In genomic region chr6:7201444-7201731, GRCh38 we compare ENCODE assay signal across 14 cellular contexts.
DNase-seq lines count a peak whose midpoint lies in the region; ATAC-seq and TF ChIP-seq lines count a peak whose summit lies in the region.
"Had no signal": no experiment of that assay in that cellular context is flagged by ENCODE, and none has a peak within 500 bp of the region (broad histone marks: within the 10 kb centered on the region; RNA-seq: fewer than 3 reads in every experiment).

No MANE protein-coding gene starts in this region.

- no peak overlapping the region for H3K27ac ChIP-seq in CD8-positive, alpha-beta T cell (ENCODE audit: low read depth, low read length)
- H3K27ac ChIP-seq in OCI-LY3 (ENCODE audit: low read length), result peak overlapping the region; percentile 67
- peak overlapping the region; percentile 93 to 99 for H3K27ac ChIP-seq in esophagus (ENCODE audit: low read depth in 2 of 2, low read length in 1 of 2)
- H3K27ac ChIP-seq in prostate gland, result peak overlapping the region; percentile 68 to 80
- peak overlapping the region in 3 of 59 donors; percentile 46 to 61 (median 56) for H3K27ac ChIP-seq in dorsolateral prefrontal cortex
- H3K27ac ChIP-seq in ovary, result no peak overlapping the region

- no peaks in the 10 kb centered on the region for H3K27me3 ChIP-seq in CD8-positive, alpha-beta T cell (ENCODE audit: insufficient read depth, low read length)
- no peaks in the 10 kb centered on the region for H3K27me3 ChIP-seq in OCI-LY3 (ENCODE audit: low read depth, low read length)
- no peaks in the 10 kb centered on the region for H3K27me3 ChIP-seq in esophagus (ENCODE audit: control insufficient read depth in 1 of 2, insufficient read depth in 2 of 2, low read length in 2 of 2)
- no peaks in the 10 kb centered on the region for H3K27me3 ChIP-seq in prostate gland (replicated peaks; ENCODE audit: insufficient read depth)
- H3K27me3 ChIP-seq in dorsolateral prefrontal cortex, result no peaks in the 10 kb centered on the region
- H3K27me3 ChIP-seq in ovary, result no peaks in the 10 kb centered on the region

- H3K36me3 Mint-ChIP-seq in CD8-positive, alpha-beta T cell, result peaks cover 63% of the 10 kb centered on the region

- H2AFZ ChIP-seq in OCI-LY3 (ENCODE audit: low read depth, low read length), result no peak overlapping the region

- H3K4me2 ChIP-seq in OCI-LY3 (ENCODE audit: low read length), result 0 out of 2 replicates have a peak overlapping the region, but pooled peaks have one; percentile 55

- DNase-seq in CD8-positive, alpha-beta T cell, result no peak
- no peak for DNase-seq in prostate gland (ENCODE audit: low spot score)
- DNase-seq in left colon, result no peak
- no peak for DNase-seq in NCI-H446 (lab: John Stamatoyannopoulos, UW)
- DNase-seq in dorsolateral prefrontal cortex, result no peak
- no peak for DNase-seq in ovary
- DNase-seq: activated CD4-positive, alpha-beta T cell treated with anti-CD3 and anti-CD28 coated beads, Interleukin-2, amount 10 ng/mL, durations not matched to agents 24 days and 14 days; mesendoderm; NCI-H146 had no signal

- peak overlapping the region; percentile 60 for H3K27ac Mint-ChIP-seq in CD8-positive, alpha-beta T cell
- H3K27ac Mint-ChIP-seq: activated CD4-positive, alpha-beta T cell treated with anti-CD3 and anti-CD28 coated beads, Interleukin-2, amount 10 ng/mL, durations not matched to agents 24 days and 14 days; T-helper 1 cell treated with Interleukin-12 subunit alpha and Interleukin-12 subunit beta and Interleukin-4 antibody, amounts not matched to agents 30 μg/mL and 1 μg/mL, for 36 hours had no signal

- POLR2A ChIA-PET in CD8-positive, alpha-beta T cell (lab: Charles Lee), result interaction anchor here (0.6 kb wide), 1 partner anchor 1982 kb away, joined by 6 read pairs; no protein-coding TSS in a partner anchor

- H3K4me3 ChIP-seq in CD8-positive, alpha-beta T cell (ENCODE audit: low read depth, low read length), result no peak overlapping the region
- H3K4me3 ChIP-seq in OCI-LY3 (ENCODE audit: low read length), result no peak overlapping the region
- no peak overlapping the region for H3K4me3 ChIP-seq in esophagus (ENCODE audit: low read depth in 1 of 2, low read length in 2 of 2)
- H3K4me3 ChIP-seq in prostate gland, result peak overlapping the region in 1 of 2 donors; percentile 27
- no peak overlapping the region for H3K4me3 ChIP-seq in dorsolateral prefrontal cortex
- no peak overlapping the region for H3K4me3 ChIP-seq in ovary

- H4K20me1 ChIP-seq in OCI-LY3 (ENCODE audit: insufficient read depth, low read length), result peaks cover 15% of the 10 kb centered on the region

- H3K79me2 ChIP-seq in OCI-LY3 (ENCODE audit: low read length), result no peaks in the 10 kb centered on the region; the same call in 1 of the 2 replicates

- peaks cover 13% of the 10 kb centered on the region for H3K4me1 ChIP-seq in CD8-positive, alpha-beta T cell (ENCODE audit: insufficient read depth, low read length)
- H3K4me1 ChIP-seq in OCI-LY3 (ENCODE audit: low read length), result peaks cover 23% of the 10 kb centered on the region
- peaks cover 0 to 13% of the 10 kb centered on the region in 2 donors for H3K4me1 ChIP-seq in esophagus (ENCODE audit: control insufficient read depth in 2 of 2, insufficient read depth in 2 of 2, low read length in 1 of 2)
- H3K4me1 ChIP-seq in prostate gland (replicated peaks), result peaks cover 9% of the 10 kb centered on the region
- no peaks in the 10 kb centered on the region for H3K4me1 ChIP-seq in ovary (ENCODE audit: insufficient read depth)

- no peaks in the 10 kb centered on the region for H3K36me3 ChIP-seq in CD8-positive, alpha-beta T cell (ENCODE audit: insufficient read depth, low read length)
- H3K36me3 ChIP-seq in OCI-LY3 (replicated peaks; ENCODE audit: low read depth, low read length) (peaks cover 30% of the 10 kb centered on the region), esophagus (ENCODE audit: control insufficient read depth in 2 of 2, insufficient read depth in 2 of 2, low read length in 1 of 2) (peaks cover 10 to 12% of the 10 kb centered on the region in 2 donors), prostate gland (no peaks in the 10 kb centered on the region), ovary (no peaks in the 10 kb centered on the region)

- H3K9ac ChIP-seq in OCI-LY3 (ENCODE audit: low read length), result no peak overlapping the region

- H3K4me1 Mint-ChIP-seq in CD8-positive, alpha-beta T cell (ENCODE audit: low read depth), result peaks cover 22% of the 10 kb centered on the region

- no peak for TF ChIP-seq EP300 in ovary (IDR thresholded peaks at IDR 0.05)

- intact Hi-C loops in CD8-positive, alpha-beta T cell (cut with DNase I, micrococcal nuclease), result no loop called here
- intact Hi-C loops in prostate gland (cut with DNase I), result no loop called here
- intact Hi-C loops in left colon (cut with DNase I, micrococcal nuclease), result no loop called here
- intact Hi-C loops in dorsolateral prefrontal cortex (cut with DNase I), result no loop called here
- intact Hi-C loops in ovary (cut with DNase I), result no loop called here

- TF ChIP-seq CTCF in CD8-positive, alpha-beta T cell (IDR thresholded peaks at IDR 0.05), result no peak
- no peak for TF ChIP-seq CTCF in OCI-LY3 (IDR thresholded peaks at IDR 0.05; ENCODE audit: low read depth, low read length)
- no peak for TF ChIP-seq CTCF in prostate gland (IDR thresholded peaks at IDR 0.05)
- no peak for TF ChIP-seq CTCF in dorsolateral prefrontal cortex (IDR thresholded peaks at IDR 0.05 in 54 of 56, conservative IDR thresholded peaks at IDR 0.05 in 2 of 56; ENCODE audit: low read depth in 1 of 56, partially characterized antibody in 56 of 56)
- TF ChIP-seq CTCF in ovary (IDR thresholded peaks at IDR 0.05), result no peak

- H3K4me3 Mint-ChIP-seq in CD8-positive, alpha-beta T cell, result no peak overlapping the region
- H3K4me3 Mint-ChIP-seq: activated CD4-positive, alpha-beta T cell treated with anti-CD3 and anti-CD28 coated beads, Interleukin-2, amount 10 ng/mL, durations not matched to agents 24 days and 14 days; T-helper 1 cell treated with Interleukin-12 subunit alpha and Interleukin-12 subunit beta and Interleukin-4 antibody, amounts not matched to agents 30 μg/mL and 1 μg/mL, for 36 hours had no signal

- H3K27me3 Mint-ChIP-seq in CD8-positive, alpha-beta T cell (ENCODE audit: low read depth), result no peaks in the 10 kb centered on the region
- H3K27me3 Mint-ChIP-seq: activated CD4-positive, alpha-beta T cell treated with anti-CD3 and anti-CD28 coated beads, Interleukin-2, amount 10 ng/mL, durations not matched to agents 24 days and 14 days had no signal

- 40 to 55% methylated on average over 2 of the region's 2 CpGs for WGBS in esophagus, 2 donors
- WGBS in prostate gland, result 39% methylated on average over 2 of the region's 2 CpGs
- 90 to 96% (median 94%) methylated on average over 2 of the region's 2 CpGs for WGBS in ovary, 3 donors

- ATAC-seq in CD8-positive, alpha-beta T cell, result no peak
- ATAC-seq in left colon, result no peak
- ATAC-seq: Panc1 had no signal

- no peaks in the 10 kb centered on the region for H3K9me3 Mint-ChIP-seq in CD8-positive, alpha-beta T cell
- H3K9me3 Mint-ChIP-seq: activated CD4-positive, alpha-beta T cell treated with anti-CD3 and anti-CD28 coated beads, Interleukin-2, amount 10 ng/mL, durations not matched to agents 24 days and 14 days; IgD-negative memory B cell; T-helper 1 cell treated with Interleukin-12 subunit alpha and Interleukin-12 subunit beta and Interleukin-4 antibody, amounts not matched to agents 30 μg/mL and 1 μg/mL, for 36 hours had no signal

- CTCF ChIA-PET in CD8-positive, alpha-beta T cell (lab: Charles Lee), result interaction anchor here (0.6 kb wide), 1 partner anchor 237 kb away, joined by 3 read pairs; no protein-coding TSS in a partner anchor

- no peaks in the 10 kb centered on the region for H3K9me3 ChIP-seq in CD8-positive, alpha-beta T cell (ENCODE audit: low read length)
- no peaks in the 10 kb centered on the region for H3K9me3 ChIP-seq in OCI-LY3 (ENCODE audit: insufficient read depth, low read length)
- H3K9me3 ChIP-seq in esophagus (ENCODE audit: control insufficient read depth in 2 of 2, insufficient read depth in 1 of 2, low read depth in 1 of 2, low read length in 1 of 2), result no peaks in the 10 kb centered on the region
- H3K9me3 ChIP-seq in prostate gland, result no peaks in the 10 kb centered on the region
- no peaks in the 10 kb centered on the region for H3K9me3 ChIP-seq in ovary

- TF ChIP-seq POLR2A in prostate gland (IDR thresholded peaks at IDR 0.05) (no peak), ovary (IDR thresholded peaks at IDR 0.05) (no peak)

Comparison
In these comparisons a context has a peak if more than half of its experiments do, and no peak if none do; other contexts are left out.
1. H3K27ac ChIP-seq: peak in OCI-LY3 (single experiment), esophagus (2 of 2) and prostate gland (2 of 2); none in CD8-positive, alpha-beta T cell (single experiment) and ovary (0 of 2).